ENCODE assay signal across 8 cellular contexts in genomic region chr9:88173378-88173999, GRCh38.
DNase-seq lines count a peak whose midpoint lies in the region; ATAC-seq and TF ChIP-seq lines count a peak whose summit lies in the region.

No MANE protein-coding gene starts in this region.

- H3K4me3 ChIP-seq in SU-DHL-6 (ENCODE audit: insufficient read depth, low read length, poor library complexity, severe bottlenecking) = no peak overlapping the region

- H3K79me2 ChIP-seq in SU-DHL-6 (ENCODE audit: insufficient read depth, low read length) = no peaks in the 10 kb centered on the region

- no peak overlapping the region for H3K9ac ChIP-seq in SU-DHL-6 (ENCODE audit: low read length)

- no peak overlapping the region for H3K4me2 ChIP-seq in SU-DHL-6 (ENCODE audit: low read depth, low read length, poor library complexity, severe bottlenecking)

- ATAC-seq in HG02840 (IDR thresholded peaks at IDR 0.05; ENCODE audit: low FRiP score, unreplicated experiment) = no peak

- no peaks in the 10 kb centered on the region for H4K20me1 ChIP-seq in SU-DHL-6 (ENCODE audit: low read depth, low read length)

- DNase-seq in D341Med (ENCODE audit: low spot score) = peak; percentile 67
- peak; percentile 35 for DNase-seq in amniotic stem cell (lab: John Stamatoyannopoulos, UW)
- DNase-seq in iris pigment epithelial cell (ENCODE audit: low read depth) = peak; percentile 81
- peak; percentile 9 to 22 for DNase-seq in stimulated activated CD8-positive, alpha-beta memory T cell treated with anti-CD3 and anti-CD28 coated beads, Interleukin-4, amount 100 ng/mL, for 4 hours (ENCODE audit: low read depth in 2 of 2, low spot score in 1 of 2)
- no peak for DNase-seq in DMS79 (lab: John Stamatoyannopoulos, UW)

- no peak for TF ChIP-seq EP300 in Ishikawa (IDR thresholded peaks at IDR 0.05; ENCODE audit: borderline replicate concordance)

- no peaks in the 10 kb centered on the region for H3K27me3 ChIP-seq in SU-DHL-6 (ENCODE audit: low read length)

- TF ChIP-seq RAD21 in Ishikawa (IDR thresholded peaks at IDR 0.05; ENCODE audit: low read depth) = peak; percentile 91

- H3K9me3 ChIP-seq in SU-DHL-6 (ENCODE audit: insufficient read depth, low read length) = no peaks in the 10 kb centered on the region

- H3K36me3 ChIP-seq in SU-DHL-6 (ENCODE audit: low read length) = no peaks in the 10 kb centered on the region

- peak; percentile 93 for TF ChIP-seq CTCF in SU-DHL-6 (IDR thresholded peaks at IDR 0.05; ENCODE audit: insufficient read depth, low read length, poor library complexity, severe bottlenecking)

- H2AFZ ChIP-seq in SU-DHL-6 (ENCODE audit: low read depth, low read length, severe bottlenecking) = no peak overlapping the region

- no peak overlapping the region for H3K27ac ChIP-seq in SU-DHL-6 (ENCODE audit: low read depth, low read length)

- no peaks in the 10 kb centered on the region for H3K9me2 ChIP-seq in SU-DHL-6 (replicated peaks; ENCODE audit: insufficient read depth, low read length)

- no peaks in the 10 kb centered on the region for H3F3A ChIP-seq in SU-DHL-6 (ENCODE audit: insufficient read depth)

TF ChIP-seq in Ishikawa, 13 proteins besides CTCF, POLR2A, EP300 and RAD21:
- TF ChIP-seq TEAD4 (IDR thresholded peaks at IDR 0.05) (peak; percentile 66), REST (IDR thresholded peaks at IDR 0.05; ENCODE audit: low read depth) (no peak)
